Comparison of ENCODE assay signal across 8 cellular contexts in the genomic region with DNA sequence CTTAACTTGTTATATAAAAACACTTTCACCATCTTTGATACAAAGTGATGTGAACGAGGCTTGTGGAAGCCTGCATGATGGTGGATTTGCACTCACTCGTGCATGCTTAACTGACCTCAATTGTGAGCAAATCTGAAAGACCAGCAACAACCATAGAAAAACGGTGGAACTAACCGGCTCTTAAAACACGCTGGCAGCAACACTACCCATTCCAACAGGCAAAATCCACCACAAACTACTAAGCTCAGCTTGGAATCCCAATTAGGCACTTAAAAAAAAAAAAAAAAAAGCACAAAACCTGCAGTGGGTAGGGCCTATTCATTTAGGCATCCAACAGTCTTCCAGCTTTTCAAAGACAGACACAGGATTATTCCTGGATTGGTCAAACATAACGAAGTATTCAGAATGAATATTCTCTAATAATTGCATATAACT. TPM values are rescaled to one million over a fixed set of nuclear protein-coding genes. Genes with fewer than 3 reads are reported as not detected.
A peak's percentile ranks its signal among the peaks of the same experiment; 100 is the strongest.
DNase-seq lines count a peak whose midpoint lies in the region; ATAC-seq, FAIRE-seq and TF ChIP-seq lines count a peak whose summit lies in the region.

No MANE protein-coding gene starts in this region.

- peaks cover 58% of the 10 kb centered on the region for H3K4me1 Mint-ChIP-seq in activated CD8-positive, alpha-beta memory T cell treated with anti-CD3 and anti-CD28 coated beads, Interleukin-2, amount 10 ng/mL, durations not matched to agents 7 days and 5 days
- H3K4me1 Mint-ChIP-seq in neural progenitor cell = peaks cover 32% of the 10 kb centered on the region

- H2BK120ac ChIP-seq in H1 (replicated peaks; ENCODE audit: low read depth, low read length) = no peak overlapping the region

- no peak overlapping the region for H3K14ac ChIP-seq in H1 (ENCODE audit: insufficient read length)

- H3K36me3 ChIP-seq in PC-9 (ENCODE audit: low read depth) (no peaks in the 10 kb centered on the region), H1 (ENCODE audit: control insufficient read depth in 2 of 4, insufficient read depth in 4 of 4, low read length in 3 of 4) (peaks cover 0 to 5% (median 0%) of the 10 kb centered on the region in 4 experiments; a peak in 2 of 8 replicates), neural progenitor cell (no peaks in the 10 kb centered on the region)

- H3K9me3 Mint-ChIP-seq in activated CD8-positive, alpha-beta memory T cell treated with anti-CD3 and anti-CD28 coated beads, Interleukin-2, amount 10 ng/mL, durations not matched to agents 7 days and 5 days (ENCODE audit: low read depth) = no peaks in the 10 kb centered on the region
- no peaks in the 10 kb centered on the region for H3K9me3 Mint-ChIP-seq in neural progenitor cell

- H3K9me2 ChIP-seq in PC-9 (ENCODE audit: insufficient read depth) = no peaks in the 10 kb centered on the region

- H2AFZ ChIP-seq in PC-9 (no peak overlapping the region), H1 (ENCODE audit: low read length) (no peak overlapping the region), neural progenitor cell (replicated peaks) (no peak overlapping the region)

- TF ChIP-seq CTCF in PC-9 (conservative IDR thresholded peaks at IDR 0.05) (no peak), H1 (IDR thresholded peaks at IDR 0.05; ENCODE audit: control extremely low read depth in 1 of 3, insufficient read depth in 1 of 3, low read depth in 1 of 3, low read length in 3 of 3) (no peak), neural progenitor cell (IDR thresholded peaks at IDR 0.05) (no peak)

- CTCF ChIA-PET in activated CD8-positive, alpha-beta memory T cell treated with anti-CD3 and anti-CD28 coated beads, Interleukin-2, amount 10 ng/mL, durations not matched to agents 7 days and 5 days (lab: Charles Lee) = interaction anchor here (0.6 to 1.4 kb wide), 4 partner anchors 77 to 391 kb away, joined by 3 to 4 read pairs (median 3); a partner anchor contains a TSS
- CTCF ChIA-PET in PC-9 (lab: Charles Lee) = interaction anchor here (0.6 to 0.9 kb wide), 2 partner anchors 13 to 151 kb away, joined by 3 read pairs; no protein-coding TSS in a partner anchor
- CTCF ChIA-PET in H1 (lab: Charles Lee; ENCODE audit: partially characterized antibody) = interaction anchor here (0.8 kb wide), 1 partner anchor 123 kb away, joined by 5 read pairs; no protein-coding TSS in a partner anchor

- H3K4me3 ChIP-seq in PC-9 (peak overlapping the region; percentile 99), H1 (ENCODE audit: extremely low read depth in 1 of 4, insufficient read depth in 2 of 4, low read depth in 3 of 4, low read length in 4 of 4) (peak overlapping the region; percentile 90 to 98 (median 94); a peak in 7 of 8 replicates), neural progenitor cell (peak overlapping the region; percentile 98)

- WGBS in H1 (ENCODE audit: extremely low coverage in 1 of 2, insufficient coverage in 1 of 2, insufficient read length in 1 of 2, insufficient replicate concordance in 2 of 2, low coverage in 1 of 2, low lambda C conversion rate in 2 of 2, missing lambda C conversion rate in 1 of 2), 2 experiments = 16% methylated on average over 6 of the region's 6 CpGs; no CpG with 5 or more reads in 1 of the 2 experiments

- H2BK12ac ChIP-seq in H1 (ENCODE audit: low read depth, low read length) = no peak overlapping the region

- no peak for DNase-seq in activated CD8-positive, alpha-beta memory T cell treated with anti-CD3 and anti-CD28 coated beads, Interleukin-2, amount 10 ng/mL, durations not matched to agents 7 days and 5 days
- DNase-seq in activated CD8-positive, alpha-beta memory T cell treated with anti-CD3 and anti-CD28 coated beads, Interleukin-2, amount 50 U/mL, for 48 hours = no peak
- DNase-seq in PC-9 (no peak), H1 (ENCODE audit: low read depth in 1 of 2, low spot score in 2 of 2) (no peak), neural progenitor cell (ENCODE audit: low spot score) (peak; percentile 77), urothelium cell line (ENCODE audit: low spot score) (no peak)
- DNase-seq in activated CD4-positive, alpha-beta T cell treated with anti-CD3 and anti-CD28 coated beads for 1 hour = no peak

- peaks cover 6% of the 10 kb centered on the region for H3K23me2 ChIP-seq in H1 (ENCODE audit: low read depth, low read length)

- no peak overlapping the region for H2BK5ac ChIP-seq in H1 (ENCODE audit: low read depth, low read length)

- intact Hi-C loops in PC-9 (cut with micrococcal nuclease; ENCODE audit: unreplicated experiment) = loop anchor here (5.0 kb wide), 1 partner anchor 76 kb away; a partner anchor contains a TSS

- FAIRE-seq in H1 (lab: Jason Lieb, UNC) (no peak), urothelium cell line (lab: Jason Lieb, UNC) (no peak)

- H3K27ac Mint-ChIP-seq in activated CD8-positive, alpha-beta memory T cell treated with anti-CD3 and anti-CD28 coated beads, Interleukin-2, amount 10 ng/mL, durations not matched to agents 7 days and 5 days = peak overlapping the region; percentile 85
- peak overlapping the region; percentile 17 for H3K27ac Mint-ChIP-seq in neural progenitor cell

- H3K9ac ChIP-seq in H1 (replicated peaks in 1 of 4; ENCODE audit: extremely low read depth in 1 of 4, low read depth in 3 of 4, low read length in 3 of 4) (peak overlapping the region in 3 of 4 experiments; percentile 6 to 83 (median 59); a peak in 3 of 7 replicates), neural progenitor cell (no peak overlapping the region)

- H3K27me3 Mint-ChIP-seq in activated CD8-positive, alpha-beta memory T cell treated with anti-CD3 and anti-CD28 coated beads, Interleukin-2, amount 10 ng/mL, durations not matched to agents 7 days and 5 days = no peaks in the 10 kb centered on the region
- peaks cover 2% of the 10 kb centered on the region for H3K27me3 Mint-ChIP-seq in neural progenitor cell (ENCODE audit: insufficient read depth, low read depth)

- ATAC-seq in activated CD8-positive, alpha-beta memory T cell treated with anti-CD3 and anti-CD28 coated beads, Interleukin-2, amount 10 ng/mL, durations not matched to agents 7 days and 5 days = no peak
- ATAC-seq in GM21737 (IDR thresholded peaks at IDR 0.05; ENCODE audit: unreplicated experiment) = no peak

- H2BK15ac ChIP-seq in H1 (ENCODE audit: low read length) = no peak overlapping the region

- H3K36me3 Mint-ChIP-seq in activated CD8-positive, alpha-beta memory T cell treated with anti-CD3 and anti-CD28 coated beads, Interleukin-2, amount 10 ng/mL, durations not matched to agents 7 days and 5 days = peaks cover 30% of the 10 kb centered on the region
- H3K36me3 Mint-ChIP-seq in neural progenitor cell = peaks cover 19% of the 10 kb centered on the region

- no peak for TF ChIP-seq EP300 in H1 (IDR thresholded peaks at IDR 0.05; ENCODE audit: borderline replicate concordance in 1 of 2, low read depth in 2 of 2, low read length in 2 of 2)

- H3K4ac ChIP-seq in H1 (replicated peaks; ENCODE audit: insufficient read length, low read depth, low read length) = peak overlapping the region; percentile 86

- H3K9me3 ChIP-seq in PC-9 (ENCODE audit: insufficient read depth, low read depth) = no peaks in the 10 kb centered on the region
- no peaks in the 10 kb centered on the region for H3K9me3 ChIP-seq in H1 (ENCODE audit: insufficient read depth in 2 of 2, low read depth in 1 of 2, low read length in 1 of 2)
- H3K9me3 ChIP-seq in neural progenitor cell (ENCODE audit: low read depth) = no peaks in the 10 kb centered on the region

- H3F3A ChIP-seq in PC-9 (ENCODE audit: insufficient read depth, low read depth) = peaks cover 7% of the 10 kb centered on the region
- peaks cover 26% of the 10 kb centered on the region for H3F3A ChIP-seq in neural progenitor cell (ENCODE audit: low read depth)

- H3K4me1 ChIP-seq in PC-9 (replicated peaks; ENCODE audit: insufficient read depth) (peaks cover 25% of the 10 kb centered on the region), H1 (replicated peaks in 1 of 4; ENCODE audit: control insufficient read depth in 3 of 4, insufficient read depth in 4 of 4, low read length in 3 of 4) (peaks cover 0 to 3% (median 0%) of the 10 kb centered on the region in 4 experiments; a peak in 1 of 7 replicates), neural progenitor cell (peaks cover 34% of the 10 kb centered on the region)

- H4K20me1 ChIP-seq in PC-9 (ENCODE audit: insufficient read depth) (peaks cover 44% of the 10 kb centered on the region), H1 (replicated peaks in 1 of 2; ENCODE audit: control insufficient read depth in 1 of 2, insufficient read depth in 2 of 2, low read length in 2 of 2) (peaks cover 16 to 28% of the 10 kb centered on the region in 2 experiments), neural progenitor cell (ENCODE audit: low read depth) (peaks cover 60% of the 10 kb centered on the region)

- H3K79me2 ChIP-seq in PC-9 (ENCODE audit: low read depth) (peaks cover 79% of the 10 kb centered on the region), H1 (ENCODE audit: control insufficient read depth in 1 of 2, insufficient read depth in 2 of 2, low read length in 2 of 2) (peaks cover 52 to 78% of the 10 kb centered on the region in 2 experiments), neural progenitor cell (ENCODE audit: low read depth) (peaks cover 84% of the 10 kb centered on the region)

- no peak for TF ChIP-seq RAD21 in H1 (IDR thresholded peaks at IDR 0.05 in 1 of 2, conservative IDR thresholded peaks at IDR 0.05 in 1 of 2; ENCODE audit: low read depth in 2 of 2, low read length in 2 of 2)

- POLR2A ChIA-PET in PC-9 (lab: Charles Lee; ENCODE audit: unreplicated experiment) (interaction anchor here (0.6 to 0.8 kb wide), 4 partner anchors 56 to 529 kb away, joined by 3 to 23 read pairs (median 6); a partner anchor contains a TSS), H1 (lab: Charles Lee; ENCODE audit: partially characterized antibody) (interaction anchor here (1.0 to 2.8 kb wide), 5 partner anchors 9 to 78 kb away, joined by 3 to 17 read pairs (median 7); a partner anchor contains a TSS)

- H2AK5ac ChIP-seq in H1 (ENCODE audit: low read depth, low read length) = no peak overlapping the region

- no peak overlapping the region for H4K8ac ChIP-seq in H1 (ENCODE audit: extremely low read depth, insufficient read depth, low read length)

- H3K4me2 ChIP-seq in PC-9 = peak overlapping the region; percentile 95
- H3K4me2 ChIP-seq in H1 (ENCODE audit: insufficient read depth in 1 of 2, low read depth in 2 of 2, low read length in 2 of 2) = peak overlapping the region; percentile 67 to 81
- peak overlapping the region; percentile 82 for H3K4me2 ChIP-seq in neural progenitor cell

- TF ChIP-seq POLR2A in H1 (IDR thresholded peaks at IDR 0.05; ENCODE audit: control extremely low read depth in 1 of 2, low read depth in 2 of 2, low read length in 2 of 2) = no peak

- H3K18ac ChIP-seq in H1 (ENCODE audit: extremely low read depth, low read length) = no peak overlapping the region

- H2BK20ac ChIP-seq in H1 (ENCODE audit: low read length) = no peak overlapping the region

- H3K56ac ChIP-seq in H1 (replicated peaks; ENCODE audit: insufficient read length, low read depth, low read length) = no peak overlapping the region

- no peak overlapping the region for H4K5ac ChIP-seq in H1 (ENCODE audit: insufficient read length, low read depth, low read length)

- H3K79me1 ChIP-seq in H1 (ENCODE audit: low read depth, low read length) = no peaks in the 10 kb centered on the region; the same call in 1 of the 2 replicates

- H3K27me3 ChIP-seq in PC-9 (ENCODE audit: insufficient read depth, low read depth) (no peaks in the 10 kb centered on the region), H1 (replicated peaks in 1 of 4; ENCODE audit: control insufficient read depth in 3 of 4, extremely low read depth in 1 of 4, insufficient read depth in 3 of 4, low read length in 3 of 4) (no peaks in the 10 kb centered on the region), neural progenitor cell (no peaks in the 10 kb centered on the region)

- peak overlapping the region; percentile 61 for H3K23ac ChIP-seq in H1 (ENCODE audit: insufficient read length)

- BruUV-seq in PC-9 (replicated peaks; lab: Mats Ljungman, UMichigan) = no TSS peak

- H4K91ac ChIP-seq in H1 (replicated peaks; ENCODE audit: insufficient read length, low read length) = no peak overlapping the region

- peak overlapping the region; percentile 91 for H3K4me3 Mint-ChIP-seq in activated CD8-positive, alpha-beta memory T cell treated with anti-CD3 and anti-CD28 coated beads, Interleukin-2, amount 10 ng/mL, durations not matched to agents 7 days and 5 days
- H3K4me3 Mint-ChIP-seq in neural progenitor cell = peak overlapping the region; percentile 94

- H3K27ac ChIP-seq in PC-9 = no peak overlapping the region
- H3K27ac ChIP-seq in H1 (ENCODE audit: low read depth, low read length) = no peak overlapping the region
- peak overlapping the region; percentile 42 for H3K27ac ChIP-seq in neural progenitor cell

RNA-seq across cellular contexts. Expression of a gene that starts 1.8 kb away (rescaled TPM):
- 100 to 1,000 TPM; 196 to 263 TPM for total RNA-seq in activated CD8-positive, alpha-beta memory T cell treated with anti-CD3 and anti-CD28 coated beads, Interleukin-2, amount 10 ng/mL, durations not matched to agents 7 days and 5 days
- total RNA-seq in PC-9 (2021) = 152 and 196 TPM in 2 replicates
- total RNA-seq in H1 (2021; fragmentation: NEBNext Ultra II Directional; extraction: Animal tissue kit (Norgen Biotek cat#: 25700)) = 368 and 385 TPM in 2 replicates
- polyA plus RNA-seq in H1 (2011; rRNA removed) = 168 and 169 TPM in 2 replicates
- polyA plus RNA-seq in H1 (2011; cell fraction: cytosol; rRNA removed) = 220 TPM
- 87.8 TPM for polyA plus RNA-seq in H1 (2011; cell fraction: nucleus; rRNA removed)
- 221 to 393 TPM (median 248 TPM) in 4 replicates for polyA plus RNA-seq in H1 (2012, experiment 1 of 2)
- 32.4 TPM for polyA plus RNA-seq in H1 (2012, experiment 2 of 2)
- polyA plus RNA-seq in H1 (2013, experiment 1 of 2) = 216 TPM
- polyA plus RNA-seq in H1 (2013, experiment 2 of 2) = 215 TPM
- polyA minus RNA-seq in H1 (2011; rRNA and poly(A)+ RNA removed) = 172 and 297 TPM in 2 replicates
- polyA minus RNA-seq in H1 (2011; cell fraction: cytosol; rRNA and poly(A)+ RNA removed) = 300 TPM
- polyA minus RNA-seq in H1 (2011; cell fraction: nucleus; rRNA and poly(A)+ RNA removed) = 219 TPM
- total RNA-seq in neural progenitor cell (ENCODE audit: low replicate concordance) = 492 and 592 TPM in 2 replicates
